In the genomic region with DNA sequence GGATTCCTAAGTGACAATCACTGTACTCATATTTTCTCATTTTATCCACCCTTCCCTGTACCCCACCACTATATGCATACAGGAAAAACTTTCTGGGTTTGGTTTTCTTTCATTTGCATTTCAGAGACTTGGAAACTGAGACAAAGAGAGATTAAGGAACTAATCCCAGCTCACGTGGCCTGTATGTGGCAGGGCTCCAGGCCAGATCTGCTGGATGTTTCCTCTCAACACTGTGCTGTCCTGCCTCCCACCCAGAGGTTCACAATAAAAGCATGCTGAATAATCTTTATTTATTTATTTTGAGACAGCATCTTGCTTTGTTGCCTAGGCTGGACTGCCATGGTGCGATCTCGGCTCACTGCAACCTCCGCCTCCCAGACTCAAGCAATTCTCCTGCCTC, we compare ENCODE assay signal across 1 cellular context.
TF ChIP-seq lines count a peak whose summit lies in the region.

No MANE protein-coding gene starts in this region.

TF ChIP-seq in K562, 482 proteins besides CTCF, POLR2A, EP300 and RAD21 (continued from another document):
- TF ChIP-seq, protein P1, sequence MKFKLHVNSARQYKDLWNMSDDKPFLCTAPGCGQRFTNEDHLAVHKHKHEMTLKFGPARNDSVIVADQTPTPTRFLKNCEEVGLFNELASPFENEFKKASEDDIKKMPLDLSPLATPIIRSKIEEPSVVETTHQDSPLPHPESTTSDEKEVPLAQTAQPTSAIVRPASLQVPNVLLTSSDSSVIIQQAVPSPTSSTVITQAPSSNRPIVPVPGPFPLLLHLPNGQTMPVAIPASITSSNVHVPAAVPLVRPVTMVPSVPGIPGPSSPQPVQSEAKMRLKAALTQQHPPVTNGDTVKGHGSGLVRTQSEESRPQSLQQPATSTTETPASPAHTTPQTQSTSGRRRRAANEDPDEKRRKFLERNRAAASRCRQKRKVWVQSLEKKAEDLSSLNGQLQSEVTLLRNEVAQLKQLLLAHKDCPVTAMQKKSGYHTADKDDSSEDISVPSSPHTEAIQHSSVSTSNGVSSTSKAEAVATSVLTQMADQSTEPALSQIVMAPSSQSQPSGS (CRISPR knock-in tag; IDR thresholded peaks at IDR 0.05): no peak
- TF ChIP-seq, protein P2, sequence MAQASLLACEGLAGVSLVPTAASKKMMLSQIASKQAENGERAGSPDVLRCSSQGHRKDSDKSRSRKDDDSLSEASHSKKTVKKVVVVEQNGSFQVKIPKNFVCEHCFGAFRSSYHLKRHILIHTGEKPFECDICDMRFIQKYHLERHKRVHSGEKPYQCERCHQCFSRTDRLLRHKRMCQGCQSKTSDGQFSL (CRISPR knock-in tag; IDR thresholded peaks at IDR 0.05): no peak
- TF ChIP-seq, protein P2 (tag; IDR thresholded peaks at IDR 0.05): no peak
- TF ChIP-seq ZNF324 (CRISPR knock-in tag; IDR thresholded peaks at IDR 0.05) (no peak), ZNF146 (CRISPR knock-in tag; IDR thresholded peaks at IDR 0.05; ENCODE audit: unreplicated experiment) (no peak), POU5F1 (IDR thresholded peaks at IDR 0.05; ENCODE audit: borderline replicate concordance, low read depth, low read length, partially characterized antibody) (no peak), NFIX (CRISPR knock-in tag; IDR thresholded peaks at IDR 0.05; ENCODE audit: low read depth) (no peak), PHF20 (IDR thresholded peaks at IDR 0.05; ENCODE audit: partially characterized antibody) (no peak), LCOR (CRISPR knock-in tag; IDR thresholded peaks at IDR 0.05) (no peak), RFX7 (CRISPR knock-in tag; IDR thresholded peaks at IDR 0.05) (no peak), ZNF197 (CRISPR knock-in tag; IDR thresholded peaks at IDR 0.05; ENCODE audit: low read depth) (no peak), ESRRB (CRISPR knock-in tag; IDR thresholded peaks at IDR 0.05; ENCODE audit: borderline replicate concordance) (no peak), HDGF (IDR thresholded peaks at IDR 0.05) (no peak)
- TF ChIP-seq, protein P3, sequence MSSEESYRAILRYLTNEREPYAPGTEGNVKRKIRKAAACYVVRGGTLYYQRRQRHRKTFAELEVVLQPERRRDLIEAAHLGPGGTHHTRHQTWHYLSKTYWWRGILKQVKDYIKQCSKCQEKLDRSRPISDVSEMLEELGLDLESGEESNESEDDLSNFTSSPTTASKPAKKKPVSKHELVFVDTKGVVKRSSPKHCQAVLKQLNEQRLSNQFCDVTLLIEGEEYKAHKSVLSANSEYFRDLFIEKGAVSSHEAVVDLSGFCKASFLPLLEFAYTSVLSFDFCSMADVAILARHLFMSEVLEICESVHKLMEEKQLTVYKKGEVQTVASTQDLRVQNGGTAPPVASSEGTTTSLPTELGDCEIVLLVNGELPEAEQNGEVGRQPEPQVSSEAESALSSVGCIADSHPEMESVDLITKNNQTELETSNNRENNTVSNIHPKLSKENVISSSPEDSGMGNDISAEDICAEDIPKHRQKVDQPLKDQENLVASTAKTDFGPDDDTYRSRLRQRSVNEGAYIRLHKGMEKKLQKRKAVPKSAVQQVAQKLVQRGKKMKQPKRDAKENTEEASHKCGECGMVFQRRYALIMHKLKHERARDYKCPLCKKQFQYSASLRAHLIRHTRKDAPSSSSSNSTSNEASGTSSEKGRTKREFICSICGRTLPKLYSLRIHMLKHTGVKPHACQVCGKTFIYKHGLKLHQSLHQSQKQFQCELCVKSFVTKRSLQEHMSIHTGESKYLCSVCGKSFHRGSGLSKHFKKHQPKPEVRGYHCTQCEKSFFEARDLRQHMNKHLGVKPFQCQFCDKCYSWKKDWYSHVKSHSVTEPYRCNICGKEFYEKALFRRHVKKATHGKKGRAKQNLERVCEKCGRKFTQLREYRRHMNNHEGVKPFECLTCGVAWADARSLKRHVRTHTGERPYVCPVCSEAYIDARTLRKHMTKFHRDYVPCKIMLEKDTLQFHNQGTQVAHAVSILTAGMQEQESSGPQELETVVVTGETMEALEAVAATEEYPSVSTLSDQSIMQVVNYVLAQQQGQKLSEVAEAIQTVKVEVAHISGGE (CRISPR knock-in tag; IDR thresholded peaks at IDR 0.05): no peak
- TF ChIP-seq, protein P4, sequence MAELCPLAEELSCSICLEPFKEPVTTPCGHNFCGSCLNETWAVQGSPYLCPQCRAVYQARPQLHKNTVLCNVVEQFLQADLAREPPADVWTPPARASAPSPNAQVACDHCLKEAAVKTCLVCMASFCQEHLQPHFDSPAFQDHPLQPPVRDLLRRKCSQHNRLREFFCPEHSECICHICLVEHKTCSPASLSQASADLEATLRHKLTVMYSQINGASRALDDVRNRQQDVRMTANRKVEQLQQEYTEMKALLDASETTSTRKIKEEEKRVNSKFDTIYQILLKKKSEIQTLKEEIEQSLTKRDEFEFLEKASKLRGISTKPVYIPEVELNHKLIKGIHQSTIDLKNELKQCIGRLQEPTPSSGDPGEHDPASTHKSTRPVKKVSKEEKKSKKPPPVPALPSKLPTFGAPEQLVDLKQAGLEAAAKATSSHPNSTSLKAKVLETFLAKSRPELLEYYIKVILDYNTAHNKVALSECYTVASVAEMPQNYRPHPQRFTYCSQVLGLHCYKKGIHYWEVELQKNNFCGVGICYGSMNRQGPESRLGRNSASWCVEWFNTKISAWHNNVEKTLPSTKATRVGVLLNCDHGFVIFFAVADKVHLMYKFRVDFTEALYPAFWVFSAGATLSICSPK (IDR thresholded peaks at IDR 0.05; ENCODE audit: borderline replicate concordance): no peak
